Comparison of ENCODE assay signal across 9 cellular contexts in genomic region chr15:52261026-52261425, GRCh38. TPM values are rescaled to one million over a fixed set of nuclear protein-coding genes. Genes with fewer than 3 reads are reported as not detected.
A peak's percentile ranks its signal among the peaks of the same experiment; 100 is the strongest.
DNase-seq lines count a peak whose midpoint lies in the region; ATAC-seq and TF ChIP-seq lines count a peak whose summit lies in the region.
"Had no signal": no experiment of that assay in that cellular context is flagged by ENCODE, and none has a peak within 500 bp of the region (broad histone marks: within the 10 kb centered on the region; RNA-seq: fewer than 3 reads in every experiment).

No MANE protein-coding gene starts in this region.

- H3K27ac ChIP-seq in CD4-positive, CD25-positive, alpha-beta regulatory T cell (ENCODE audit: insufficient read depth, low read length, poor library complexity, severe bottlenecking): peak overlapping the region; percentile 77
- H3K27ac ChIP-seq in KOPT-K1 (ENCODE audit: low read depth, low read length, poor library complexity, severe bottlenecking): peak overlapping the region; percentile 73

- peaks cover 3% of the 10 kb centered on the region for H3K36me3 Mint-ChIP-seq in CD4-positive, CD25-positive, alpha-beta regulatory T cell
- H3K36me3 Mint-ChIP-seq in dendritic cell treated with granulocyte-macrophage colony-stimulating factor and Interleukin-4, amounts not matched to agents 40 ng/mL and 50 ng/mL, for 4 days (ENCODE audit: low read depth): no peaks in the 10 kb centered on the region
- no peaks in the 10 kb centered on the region for H3K36me3 Mint-ChIP-seq in osteocyte (ENCODE audit: unreplicated experiment)
- no peaks in the 10 kb centered on the region for H3K36me3 Mint-ChIP-seq in activated T-cell treated with anti-CD3 and anti-CD28 coated beads, Interleukin-2, amount 50 U/mL, for 4 hours (ENCODE audit: insufficient read depth)

- intact Hi-C loops in dendritic cell treated with granulocyte-macrophage colony-stimulating factor and Interleukin-4, amounts not matched to agents 40 ng/mL and 50 ng/mL, for 4 days (cut with micrococcal nuclease): no loop called here
- intact Hi-C loops in mucosa of descending colon (cut with DNase I, micrococcal nuclease): no loop called here

- peak in 1 of 3 donors; percentile 11 for DNase-seq in CD4-positive, CD25-positive, alpha-beta regulatory T cell
- no peak for DNase-seq in osteocyte (ENCODE audit: extremely low spot score, unreplicated experiment)
- DNase-seq in activated T-cell treated with anti-CD3 and anti-CD28 coated beads, Interleukin-2, amount 50 U/mL, for 4 hours: no peak
- DNase-seq in mucosa of descending colon: no peak
- DNase-seq: NCI-H1694 had no signal

- peak overlapping the region in 1 of 4 donors; percentile 39 for H3K4me3 Mint-ChIP-seq in CD4-positive, CD25-positive, alpha-beta regulatory T cell
- H3K4me3 Mint-ChIP-seq in dendritic cell treated with granulocyte-macrophage colony-stimulating factor and Interleukin-4, amounts not matched to agents 40 ng/mL and 50 ng/mL, for 4 days: no peak overlapping the region
- H3K4me3 Mint-ChIP-seq in osteocyte (ENCODE audit: unreplicated experiment): no peak overlapping the region
- H3K4me3 Mint-ChIP-seq in activated T-cell treated with anti-CD3 and anti-CD28 coated beads, Interleukin-2, amount 50 U/mL, for 4 hours: no peak overlapping the region

- peak overlapping the region; percentile 43 to 95 (median 92) for H3K27ac Mint-ChIP-seq in CD4-positive, CD25-positive, alpha-beta regulatory T cell
- H3K27ac Mint-ChIP-seq in dendritic cell treated with granulocyte-macrophage colony-stimulating factor and Interleukin-4, amounts not matched to agents 40 ng/mL and 50 ng/mL, for 4 days: peak overlapping the region; percentile 85
- peak overlapping the region; percentile 85 for H3K27ac Mint-ChIP-seq in osteocyte (ENCODE audit: unreplicated experiment)

- no peaks in the 10 kb centered on the region for H3K27me3 ChIP-seq in CD4-positive, CD25-positive, alpha-beta regulatory T cell (ENCODE audit: control insufficient read depth, insufficient read depth, low read length)

- H3K27me3 Mint-ChIP-seq in CD4-positive, CD25-positive, alpha-beta regulatory T cell: peaks cover 5% of the 10 kb centered on the region
- H3K27me3 Mint-ChIP-seq in dendritic cell treated with granulocyte-macrophage colony-stimulating factor and Interleukin-4, amounts not matched to agents 40 ng/mL and 50 ng/mL, for 4 days: peaks cover 3% of the 10 kb centered on the region
- H3K27me3 Mint-ChIP-seq in osteocyte (ENCODE audit: unreplicated experiment): no peaks in the 10 kb centered on the region
- H3K27me3 Mint-ChIP-seq in activated T-cell treated with anti-CD3 and anti-CD28 coated beads, Interleukin-2, amount 50 U/mL, for 4 hours (ENCODE audit: low read depth): no peaks in the 10 kb centered on the region

- peaks cover 0 to 1% (median 0%) of the 10 kb centered on the region in 7 donors for H3K9me3 Mint-ChIP-seq in CD4-positive, CD25-positive, alpha-beta regulatory T cell
- no peaks in the 10 kb centered on the region for H3K9me3 Mint-ChIP-seq in dendritic cell treated with granulocyte-macrophage colony-stimulating factor and Interleukin-4, amounts not matched to agents 40 ng/mL and 50 ng/mL, for 4 days
- H3K9me3 Mint-ChIP-seq in osteocyte (ENCODE audit: unreplicated experiment): no peaks in the 10 kb centered on the region
- no peaks in the 10 kb centered on the region for H3K9me3 Mint-ChIP-seq in activated T-cell treated with anti-CD3 and anti-CD28 coated beads, Interleukin-2, amount 50 U/mL, for 4 hours

- no peaks in the 10 kb centered on the region for H3K36me3 ChIP-seq in CD4-positive, CD25-positive, alpha-beta regulatory T cell (ENCODE audit: control insufficient read depth, insufficient read depth, low read length)
- H3K36me3 ChIP-seq in KOPT-K1 (ENCODE audit: insufficient read depth, low read length) (no peaks in the 10 kb centered on the region), mucosa of descending colon (ENCODE audit: low read depth) (no peaks in the 10 kb centered on the region)

- ATAC-seq in CD4-positive, CD25-positive, alpha-beta regulatory T cell (ENCODE audit: low read depth in 2 of 2): no peak
- ATAC-seq in GM19467 (IDR thresholded peaks at IDR 0.05; ENCODE audit: unreplicated experiment) (no peak), mucosa of descending colon (no peak), HG02678 (IDR thresholded peaks at IDR 0.05; ENCODE audit: unreplicated experiment) (no peak)
- ATAC-seq in activated T-cell treated with anti-CD3 and anti-CD28 coated beads, Interleukin-2, amount 50 U/mL, for 4 hours: no peak

- TF ChIP-seq CTCF in osteocyte (IDR thresholded peaks at IDR 0.05) (no peak), mucosa of descending colon (IDR thresholded peaks at IDR 0.05) (no peak)

- no peak overlapping the region for H3K4me3 ChIP-seq in CD4-positive, CD25-positive, alpha-beta regulatory T cell (ENCODE audit: low read depth, low read length)
- no peak overlapping the region for H3K4me3 ChIP-seq in mucosa of descending colon

- no peaks in the 10 kb centered on the region for H3K9me3 ChIP-seq in CD4-positive, CD25-positive, alpha-beta regulatory T cell (ENCODE audit: control insufficient read depth in 2 of 2, low read length in 2 of 2)
- H3K9me3 ChIP-seq in KOPT-K1 (ENCODE audit: insufficient read depth, low read length, poor library complexity, severe bottlenecking) (no peaks in the 10 kb centered on the region), mucosa of descending colon (no peaks in the 10 kb centered on the region)

- H3K4me1 ChIP-seq in CD4-positive, CD25-positive, alpha-beta regulatory T cell (ENCODE audit: control insufficient read depth, insufficient read depth, low read length, poor library complexity, severe bottlenecking): peaks cover 58% of the 10 kb centered on the region
- H3K4me1 ChIP-seq in mucosa of descending colon (ENCODE audit: low read depth): peaks cover 6% of the 10 kb centered on the region

- peaks cover 22 to 79% (median 53%) of the 10 kb centered on the region in 4 donors for H3K4me1 Mint-ChIP-seq in CD4-positive, CD25-positive, alpha-beta regulatory T cell
- H3K4me1 Mint-ChIP-seq in dendritic cell treated with granulocyte-macrophage colony-stimulating factor and Interleukin-4, amounts not matched to agents 40 ng/mL and 50 ng/mL, for 4 days (ENCODE audit: low read depth): peaks cover 18% of the 10 kb centered on the region
- H3K4me1 Mint-ChIP-seq in osteocyte (ENCODE audit: unreplicated experiment): peaks cover 38% of the 10 kb centered on the region
- peaks cover 39% of the 10 kb centered on the region for H3K4me1 Mint-ChIP-seq in activated T-cell treated with anti-CD3 and anti-CD28 coated beads, Interleukin-2, amount 50 U/mL, for 4 hours (ENCODE audit: low read depth)

RNA-seq across cellular contexts. Expression of gene MYO5C, which starts 34.6 kb away (rescaled TPM):
- 4.1 TPM for total RNA-seq in CD4-positive, CD25-positive, alpha-beta regulatory T cell
- polyA plus RNA-seq in CD4-positive, CD25-positive, alpha-beta regulatory T cell: 1 to 10 TPM in 3 of 4 donors, under 1 TPM in 1; 0.60 to 1.9 (median 1.4) TPM
- total RNA-seq in osteocyte (2.7 and 4.0 TPM in 2 replicates), mucosa of descending colon (10 to 100 TPM; 46.6 to 90.0 (median 81.6) TPM)
- total RNA-seq in activated T-cell treated with anti-CD3 and anti-CD28 coated beads, Interleukin-2, amount 50 U/mL, for 4 hours: under 1 TPM; 0.40 to 0.61 (median 0.46) TPM
